ENCODE assay signal across 10 cellular contexts in the genomic region with DNA sequence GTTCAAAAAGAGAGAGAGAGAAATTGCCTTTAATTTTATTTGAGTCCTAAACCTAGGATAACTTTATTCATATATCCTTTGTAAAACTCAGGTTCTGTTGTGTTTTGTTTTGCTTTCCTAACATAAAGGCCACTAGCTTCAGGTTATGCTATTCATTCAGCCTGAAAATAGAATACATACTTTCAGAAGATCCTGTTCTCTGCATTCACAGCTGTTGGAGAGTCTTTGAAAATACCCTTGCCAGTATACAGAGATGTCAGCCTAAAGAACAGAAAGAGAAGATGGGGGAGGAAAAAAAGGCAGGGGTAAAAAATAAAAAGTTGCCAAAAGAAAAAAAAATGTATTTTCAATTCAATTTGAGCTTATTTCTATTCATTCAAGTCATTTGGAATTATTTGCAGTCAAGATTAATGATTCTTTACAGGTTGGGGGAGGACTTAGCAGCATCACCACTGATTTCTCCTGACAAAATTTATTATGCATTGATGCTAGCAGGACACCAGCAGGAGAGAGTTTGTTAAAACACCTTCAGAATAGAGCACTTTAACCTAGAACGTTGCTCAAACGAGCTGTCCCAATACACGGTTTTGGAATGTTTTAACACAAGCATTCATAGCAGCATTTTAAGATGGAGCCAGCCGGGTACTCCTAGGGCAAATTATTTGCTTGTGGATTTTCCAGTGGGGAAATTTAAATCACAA.
DNase-seq lines count a peak whose midpoint lies in the region; ATAC-seq and TF ChIP-seq lines count a peak whose summit lies in the region.
"Had no signal": no experiment of that assay in that cellular context is flagged by ENCODE, and none has a peak within 500 bp of the region (broad histone marks: within the 10 kb centered on the region; RNA-seq: fewer than 3 reads in every experiment).

No MANE protein-coding gene starts in this region.

- H3K27me3 ChIP-seq in parathyroid adenoma (ENCODE audit: control insufficient read depth, insufficient read depth, low read length), result no peaks in the 10 kb centered on the region
- H3K27me3 ChIP-seq: pancreas had no signal

- H2AFZ ChIP-seq in parathyroid adenoma, result peak overlapping the region; percentile 69

- no peak overlapping the region for H3K4me3 ChIP-seq in parathyroid adenoma (ENCODE audit: low read depth, low read length)
- H3K4me3 ChIP-seq: pancreas had no signal

- no peak for TF ChIP-seq CTCF in parathyroid adenoma (IDR thresholded peaks at IDR 0.05)

- no peak overlapping the region for H3K27ac ChIP-seq in parathyroid adenoma
- H3K27ac ChIP-seq: pancreas had no signal

- H3K9me3 ChIP-seq in parathyroid adenoma (ENCODE audit: control insufficient read depth, low read length), result no peaks in the 10 kb centered on the region
- H3K9me3 ChIP-seq: pancreas had no signal

- ATAC-seq in GM19035 (IDR thresholded peaks at IDR 0.05; ENCODE audit: unreplicated experiment) (peak; percentile 49), GM21717 (IDR thresholded peaks at IDR 0.05; ENCODE audit: unreplicated experiment) (peak; percentile 80), HG03095 (IDR thresholded peaks at IDR 0.05; ENCODE audit: unreplicated experiment) (peak; percentile 87)
- ATAC-seq: pancreas had no signal

- DNase-seq in ureter (ENCODE audit: low spot score) (no peak), posterior cingulate gyrus (no peak), OCI-M1 (lab: John Stamatoyannopoulos, UW) (no peak)
- DNase-seq: CD4-positive, alpha-beta memory T cell; pancreas; T-helper 1 cell had no signal

- no peaks in the 10 kb centered on the region for H3K36me3 ChIP-seq in parathyroid adenoma (ENCODE audit: control insufficient read depth, insufficient read depth, low read length)
- H3K36me3 ChIP-seq: pancreas had no signal

- H3K4me2 ChIP-seq in parathyroid adenoma (ENCODE audit: low read length), result no peak overlapping the region

- H3K4me1 ChIP-seq in parathyroid adenoma, result no peaks in the 10 kb centered on the region
- H3K4me1 ChIP-seq: pancreas had no signal

- intact Hi-C loops in posterior cingulate gyrus (cut with DNase I), result no loop called here

- no peak overlapping the region for H3K9ac ChIP-seq in parathyroid adenoma

- H3K79me2 ChIP-seq in parathyroid adenoma, result no peaks in the 10 kb centered on the region
